In genomic region chr1:8891405-8891804, GRCh38 we compare ENCODE assay signal across 21 cellular contexts. TPM values are rescaled to one million over a fixed set of nuclear protein-coding genes. Genes with fewer than 3 reads are reported as not detected.
"Had no signal": no experiment of that assay in that cellular context is flagged by ENCODE, and none has a peak within 500 bp of the region (broad histone marks: within the 10 kb centered on the region; RNA-seq: fewer than 3 reads in every experiment).

No MANE protein-coding gene starts in this region.

- H3K27me3 Mint-ChIP-seq: activated naive CD8-positive, alpha-beta T cell; T-helper 17 cell had no signal

- H3K27ac Mint-ChIP-seq: activated CD8-positive, alpha-beta T cell treated with anti-CD3 and anti-CD28 coated beads, Interleukin-2, amount 10 ng/mL, durations not matched to agents 7 days and 5 days; activated naive CD8-positive, alpha-beta T cell; immature natural killer cell; neural progenitor cell; T-helper 17 cell had no signal

- H3K4me3 Mint-ChIP-seq: activated CD8-positive, alpha-beta T cell treated with anti-CD3 and anti-CD28 coated beads, Interleukin-2, amount 10 ng/mL, durations not matched to agents 7 days and 5 days; activated naive CD8-positive, alpha-beta T cell; immature natural killer cell; neural progenitor cell; T-helper 17 cell had no signal

- H3K27ac ChIP-seq: neural progenitor cell had no signal

- H3K4me1 Mint-ChIP-seq: immature natural killer cell, T-helper 17 cell had no signal

- H3K27me3 ChIP-seq: esophagus squamous epithelium, neural progenitor cell, right atrium auricular region had no signal

- H3K9me3 ChIP-seq: esophagus squamous epithelium, right atrium auricular region had no signal

- H3K9me3 Mint-ChIP-seq: immature natural killer cell, neural progenitor cell had no signal

- H3K36me3 Mint-ChIP-seq: immature natural killer cell, neural progenitor cell had no signal

- ATAC-seq: activated CD8-positive, alpha-beta T cell treated with anti-CD3 and anti-CD28 coated beads, Interleukin-2, amount 10 ng/mL, durations not matched to agents 7 days and 5 days; T-helper 17 cell had no signal

- DNase-seq: activated CD4-positive, alpha-beta T cell treated with anti-CD3 and anti-CD28 coated beads for 4 hours; activated CD8-positive, alpha-beta memory T cell treated with anti-CD3 and anti-CD28 coated beads, Interleukin-2, amount 50 U/mL, for 4 hours; activated CD8-positive, alpha-beta T cell treated with anti-CD3 and anti-CD28 coated beads, Interleukin-2, amount 10 ng/mL, durations not matched to agents 7 days and 5 days; activated gamma-delta T cell; activated T-cell treated with anti-CD3 and anti-CD28 coated beads, Interleukin-2, amount 50 U/mL, for 48 hours; amniotic stem cell; central memory CD4-positive, alpha-beta T cell; cortex of kidney; effector CD4-positive, alpha-beta T cell; esophagus squamous epithelium; immature natural killer cell; small intestine; stimulated activated CD4-positive, alpha-beta T cell treated with anti-CD3 and anti-CD28 coated beads, Interleukin-4, amount 100 ng/mL, for 24 hours; stimulated activated naive CD4-positive, alpha-beta T cell; T-helper 17 cell; trophoblast cell had no signal

- H3K4me3 ChIP-seq: neural progenitor cell, right atrium auricular region had no signal

- H3K36me3 ChIP-seq: esophagus squamous epithelium, neural progenitor cell, right atrium auricular region had no signal

RNA-seq across cellular contexts. Expression of gene CA6, which starts 54.3 kb away (rescaled TPM):
- total RNA-seq: esophagus squamous epithelium, fibroblast of villous mesenchyme, right atrium auricular region, subcutaneous adipose tissue had no signal
